Comparison of ENCODE assay signal across 23 cellular contexts in genomic region chr21:21624674-21625073, GRCh38.
DNase-seq lines count a peak whose midpoint lies in the region; TF ChIP-seq lines count a peak whose summit lies in the region.
"Had no signal": no experiment of that assay in that cellular context is flagged by ENCODE, and none has a peak within 500 bp of the region (broad histone marks: within the 10 kb centered on the region; RNA-seq: fewer than 3 reads in every experiment).

No MANE protein-coding gene starts in this region.

- H3K27ac ChIP-seq in AG04450 (ENCODE audit: low read depth, low read length), result no peak overlapping the region
- H3K27ac ChIP-seq: epithelial cell of prostate, HL-60, RWPE1, stomach, transverse colon had no signal

- no peaks in the 10 kb centered on the region for H3K27me3 ChIP-seq in AG04450 (ENCODE audit: control insufficient read depth, insufficient read depth, low read length)
- H3K27me3 ChIP-seq: stomach, transverse colon had no signal

- CTCF ChIA-PET in AG04450 (lab: Charles Lee), result no interaction called here

- TF ChIP-seq CTCF in AG04450 (IDR thresholded peaks at IDR 0.05; ENCODE audit: low read depth, low read length), result no peak

- POLR2A ChIA-PET in AG04450 (lab: Yijun Ruan, JAX), result interaction anchor here (1.0 to 1.4 kb wide), 2 partner anchors 12 to 19 kb away, joined by 3 to 7 read pairs; no protein-coding TSS in a partner anchor

- DNase-seq in AG04450 (ENCODE audit: low read depth, low spot score) (peak; percentile 26), HT1080 (ENCODE audit: low read depth) (peak; percentile 8), astrocyte of the hippocampus (ENCODE audit: low read depth, low spot score) (peak; percentile 68), foreskin melanocyte (peak; percentile 49), Kasumi-1 (lab: John Stamatoyannopoulos, UW) (no peak), A172 (ENCODE audit: low spot score) (no peak), DMS153 (lab: John Stamatoyannopoulos, UW) (no peak), inferior parietal cortex (ENCODE audit: extremely low spot score) (no peak)
- DNase-seq: 8988T; activated B cell treated with CpG ODN at 0.5 μM for 24 hours; activated CD4-positive, alpha-beta memory T cell treated with anti-CD3 and anti-CD28 coated beads, Interleukin-2, amount 10 ng/mL, durations not matched to agents 7 days and 5 days; activated effector memory CD4-positive, alpha-beta T cell treated with anti-CD3 and anti-CD28 coated beads, Interleukin-2, amount 50 U/mL, for 16 hours; C1 segment of cervical spinal cord; central memory CD4-positive, alpha-beta T cell; mammary epithelial cell; NCI-H1436; NCI-H69; retina; stomach; transverse colon had no signal

- no peak overlapping the region for H3K4me3 ChIP-seq in AG04450 (ENCODE audit: low read depth, low read length)
- H3K4me3 ChIP-seq: stomach, transverse colon had no signal

- no peaks in the 10 kb centered on the region for H3K9me3 ChIP-seq in AG04450 (ENCODE audit: control insufficient read depth, insufficient read depth, low read length)
- H3K9me3 ChIP-seq: stomach, transverse colon had no signal

Comparison
In these comparisons a context has a peak if more than half of its experiments do, and no peak if none do; other contexts are left out.
1. DNase-seq: peak in AG04450 (single experiment), HT1080 (single experiment), astrocyte of the hippocampus (single experiment) and foreskin melanocyte (single experiment); none in Kasumi-1 (0 of 2), A172 (single experiment), DMS153 (single experiment) and inferior parietal cortex (single experiment).